Comparison of ENCODE assay signal across 9 cellular contexts in the genomic region with DNA sequence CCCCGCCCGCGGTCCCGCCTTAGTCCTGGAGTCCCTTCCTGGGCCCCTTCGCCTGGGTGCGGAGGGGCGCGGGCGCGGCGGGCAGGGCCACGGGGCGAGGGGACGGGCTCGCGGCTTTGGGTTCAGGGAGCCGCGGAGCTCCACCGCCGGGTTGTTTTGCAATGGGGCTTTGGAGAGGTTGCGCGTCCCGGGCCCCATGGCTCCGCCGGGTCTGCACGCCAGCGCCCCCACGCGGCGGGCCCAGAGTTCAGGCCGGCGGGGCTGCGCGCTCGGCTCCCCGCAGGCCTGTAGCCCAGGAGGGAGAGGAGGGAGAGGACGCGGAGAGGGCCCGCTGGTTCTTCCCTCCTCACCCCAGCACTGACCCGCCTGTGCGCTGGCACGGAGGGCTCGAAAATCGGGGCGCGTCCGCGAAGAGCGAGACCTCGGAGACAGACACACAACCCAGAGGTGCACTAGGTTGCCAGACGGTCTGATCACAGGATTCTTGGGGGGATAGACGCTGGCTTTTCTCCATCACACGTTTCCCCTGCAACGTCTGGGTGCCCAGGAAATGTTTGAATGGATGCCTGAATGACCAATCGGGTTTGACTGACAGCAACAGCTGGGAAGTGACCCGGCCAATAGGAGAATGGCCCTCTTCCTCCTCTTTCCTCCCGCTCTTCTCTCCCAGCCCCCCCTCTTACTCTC. TPM values are rescaled to one million over a fixed set of nuclear protein-coding genes. Genes with fewer than 3 reads are reported as not detected.
DNase-seq lines count a peak whose midpoint lies in the region; ATAC-seq, FAIRE-seq and TF ChIP-seq lines count a peak whose summit lies in the region.
"Had no signal": no experiment of that assay in that cellular context is flagged by ENCODE, and none has a peak within 500 bp of the region (broad histone marks: within the 10 kb centered on the region; RNA-seq: fewer than 3 reads in every experiment).

No MANE protein-coding gene starts in this region.

- no peaks in the 10 kb centered on the region for H3K79me2 ChIP-seq in HepG2 (ENCODE audit: insufficient read depth, low read length)

- H3K36me3 ChIP-seq in HepG2 (replicated peaks in 1 of 2; ENCODE audit: control insufficient read depth in 1 of 2, insufficient read depth in 2 of 2, low read length in 2 of 2) = no peaks in the 10 kb centered on the region
- H3K36me3 ChIP-seq in thoracic aorta = no peaks in the 10 kb centered on the region
- H3K36me3 ChIP-seq: BLaER1 had no signal

- 53% methylated on average over 38 of the region's 57 CpGs for WGBS in HepG2 (ENCODE audit: low lambda C conversion rate)

- no peaks in the 10 kb centered on the region for H3K9me3 Mint-ChIP-seq in central memory CD8-positive, alpha-beta T cell

- no peak for FAIRE-seq in HepG2 (lab: Jason Lieb, UNC)

- H4K20me1 ChIP-seq in HepG2 (ENCODE audit: insufficient read depth, low read length) = no peaks in the 10 kb centered on the region
- H4K20me1 ChIP-seq: BLaER1 had no signal

- peaks cover 3% of the 10 kb centered on the region for H3K36me3 Mint-ChIP-seq in central memory CD8-positive, alpha-beta T cell (ENCODE audit: insufficient read depth)

- ATAC-seq in central memory CD8-positive, alpha-beta T cell (replicated peaks; ENCODE audit: extremely low read depth, poor library complexity, severe bottlenecking) = no peak
- ATAC-seq in HepG2 = peak; percentile 57
- ATAC-seq in thoracic aorta (ENCODE audit: insufficient number of reproducible peaks, low FRiP score, low read depth) = peak; percentile 21
- no peak for ATAC-seq in GM18870 (IDR thresholded peaks at IDR 0.05; ENCODE audit: unreplicated experiment)
- no peak for ATAC-seq in GM21367 (IDR thresholded peaks at IDR 0.05; ENCODE audit: unreplicated experiment)

- H3K9ac ChIP-seq in HepG2 (ENCODE audit: insufficient read depth, low read depth, low read length) = no peak overlapping the region
- H3K9ac ChIP-seq: BLaER1 had no signal

- TF ChIP-seq CTCF in HepG2 (CRISPR knock-in tag; IDR thresholded peaks at IDR 0.05) = peak; percentile 39
- peak; percentile 88 for TF ChIP-seq CTCF in thoracic aorta (IDR thresholded peaks at IDR 0.05)

- no peak for TF ChIP-seq EP300 in HepG2 (IDR thresholded peaks at IDR 0.05; ENCODE audit: low read depth in 2 of 2, low read length in 2 of 2)
- TF ChIP-seq EP300 in HepG2 (CRISPR knock-in tag; IDR thresholded peaks at IDR 0.05; ENCODE audit: borderline replicate concordance) = no peak

- H3K4me3 Mint-ChIP-seq in central memory CD8-positive, alpha-beta T cell = peak overlapping the region; percentile 34

- POLR2A ChIA-PET in HepG2 (lab: Yijun Ruan, JAX) = no interaction called here

- H3K4me2 ChIP-seq in HepG2 (ENCODE audit: low read depth, low read length) = no peak overlapping the region
- H3K4me2 ChIP-seq: BLaER1 had no signal

- no peaks in the 10 kb centered on the region for H3K9me3 ChIP-seq in HepG2 (ENCODE audit: low read length)
- no peaks in the 10 kb centered on the region for H3K9me3 ChIP-seq in thoracic aorta

- no TSS peak for BruUV-seq in HepG2 (replicated peaks; lab: Mats Ljungman, UMichigan)

- peaks cover 9 to 53% of the 10 kb centered on the region in 2 experiments; a peak in 4 of 5 replicates for H3K27me3 ChIP-seq in HepG2 (ENCODE audit: control insufficient read depth in 1 of 2, insufficient read depth in 2 of 2, low read length in 2 of 2)
- H3K27me3 ChIP-seq in thoracic aorta (replicated peaks; ENCODE audit: insufficient read depth) = no peaks in the 10 kb centered on the region

- H3K27ac ChIP-seq in HepG2 (ENCODE audit: extremely low read length, insufficient read depth, low read length) (no peak overlapping the region), thoracic aorta (peak overlapping the region; percentile 60 to 84)
- H3K27ac ChIP-seq: BLaER1 had no signal

- peaks cover 84% of the 10 kb centered on the region for H3K27me3 Mint-ChIP-seq in central memory CD8-positive, alpha-beta T cell

- no peaks in the 10 kb centered on the region for H3K4me1 Mint-ChIP-seq in central memory CD8-positive, alpha-beta T cell

- no peak for TF ChIP-seq POLR2A in HepG2 (IDR thresholded peaks at IDR 0.05; ENCODE audit: insufficient read depth in 1 of 2, low read depth in 2 of 2, low read length in 2 of 2)

- H3K4me1 ChIP-seq in HepG2 (ENCODE audit: insufficient read depth, low read length) (0 out of 2 replicates have a peak, but pooled peaks cover 6% of the 10 kb centered on the region), thoracic aorta (ENCODE audit: control insufficient read depth in 1 of 2, low read depth in 2 of 2) (peaks cover 6 to 37% of the 10 kb centered on the region in 2 donors)
- H3K4me1 ChIP-seq: BLaER1 had no signal

- DNase-seq in NCI-H146 (lab: John Stamatoyannopoulos, UW) = peak; percentile 33
- no peak for DNase-seq in NCI-H146 treated with DMSO at 0.1 percent for 48 hours (lab: John Stamatoyannopoulos, UW; ENCODE audit: unreplicated experiment)
- peak; percentile 74 for DNase-seq in NCI-H2227 treated with DMSO at 0.1 percent for 48 hours (lab: John Stamatoyannopoulos, UW)
- no peak for DNase-seq in central memory CD8-positive, alpha-beta T cell (ENCODE audit: low spot score in 2 of 2)
- no peak for DNase-seq in HepG2 (ENCODE audit: low spot score)
- DNase-seq in thoracic aorta (ENCODE audit: low spot score) = no peak

- H3K27ac Mint-ChIP-seq in central memory CD8-positive, alpha-beta T cell (ENCODE audit: low read depth) = no peak overlapping the region

- H3K4me3 ChIP-seq in HepG2 (replicated peaks in 1 of 3; ENCODE audit: insufficient read depth in 1 of 3, low read depth in 2 of 3, low read length in 3 of 3) = no peak overlapping the region; a peak in 1 of 6 replicates
- peak overlapping the region; percentile 74 for H3K4me3 ChIP-seq in thoracic aorta

- CTCF ChIA-PET in HepG2 (lab: Yijun Ruan, JAX; ENCODE audit: low intra/inter-chr PET ratio, low total read pairs) = no interaction called here

- intact Hi-C loops in HepG2 (cut with micrococcal nuclease; ENCODE audit: unreplicated experiment) = no loop called here

- H2AFZ ChIP-seq in HepG2 (ENCODE audit: low read length) = no peak overlapping the region

- in situ Hi-C loops in HepG2 (cut with HindIII; ENCODE audit: extremely low pct_ligation_motif_present, low pct_unique_long_range_greater_than_20kb) = no loop called here

- peak; percentile 29; the same call in 1 of the 2 replicates for TF ChIP-seq RAD21 in HepG2 (CRISPR knock-in tag; IDR thresholded peaks at IDR 0.05)

TF ChIP-seq in HepG2, 621 proteins besides CTCF, POLR2A, EP300 and RAD21 (continues in another document):
- TF ChIP-seq, protein P1, sequence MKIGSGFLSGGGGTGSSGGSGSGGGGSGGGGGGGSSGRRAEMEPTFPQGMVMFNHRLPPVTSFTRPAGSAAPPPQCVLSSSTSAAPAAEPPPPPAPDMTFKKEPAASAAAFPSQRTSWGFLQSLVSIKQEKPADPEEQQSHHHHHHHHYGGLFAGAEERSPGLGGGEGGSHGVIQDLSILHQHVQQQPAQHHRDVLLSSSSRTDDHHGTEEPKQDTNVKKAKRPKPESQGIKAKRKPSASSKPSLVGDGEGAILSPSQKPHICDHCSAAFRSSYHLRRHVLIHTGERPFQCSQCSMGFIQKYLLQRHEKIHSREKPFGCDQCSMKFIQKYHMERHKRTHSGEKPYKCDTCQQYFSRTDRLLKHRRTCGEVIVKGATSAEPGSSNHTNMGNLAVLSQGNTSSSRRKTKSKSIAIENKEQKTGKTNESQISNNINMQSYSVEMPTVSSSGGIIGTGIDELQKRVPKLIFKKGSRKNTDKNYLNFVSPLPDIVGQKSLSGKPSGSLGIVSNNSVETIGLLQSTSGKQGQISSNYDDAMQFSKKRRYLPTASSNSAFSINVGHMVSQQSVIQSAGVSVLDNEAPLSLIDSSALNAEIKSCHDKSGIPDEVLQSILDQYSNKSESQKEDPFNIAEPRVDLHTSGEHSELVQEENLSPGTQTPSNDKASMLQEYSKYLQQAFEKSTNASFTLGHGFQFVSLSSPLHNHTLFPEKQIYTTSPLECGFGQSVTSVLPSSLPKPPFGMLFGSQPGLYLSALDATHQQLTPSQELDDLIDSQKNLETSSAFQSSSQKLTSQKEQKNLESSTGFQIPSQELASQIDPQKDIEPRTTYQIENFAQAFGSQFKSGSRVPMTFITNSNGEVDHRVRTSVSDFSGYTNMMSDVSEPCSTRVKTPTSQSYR (CRISPR knock-in tag; IDR thresholded peaks at IDR 0.05; ENCODE audit: borderline replicate concordance) = no peak
- TF ChIP-seq, protein P2, sequence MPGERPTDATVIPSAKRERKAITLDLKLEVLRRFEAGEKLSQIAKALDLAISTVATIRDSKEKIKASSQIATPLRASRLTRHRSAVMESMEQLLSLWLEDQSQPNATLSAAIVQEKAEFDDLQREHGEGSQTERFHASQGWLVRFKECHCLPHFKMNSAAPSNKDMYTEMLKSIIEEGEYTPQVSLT (CRISPR knock-in tag; IDR thresholded peaks at IDR 0.05; ENCODE audit: borderline replicate concordance, low read depth) = no peak
- TF ChIP-seq CEBPB (IDR thresholded peaks at IDR 0.05; ENCODE audit: borderline replicate concordance, low read depth, low read length) (peak; percentile 21; the same call in 1 of the 2 replicates), STAG1 (CRISPR knock-in tag; IDR thresholded peaks at IDR 0.05) (peak; percentile 22; the same call in 1 of the 2 replicates)

RNA-seq across cellular contexts. Expression of a gene that starts 4.9 kb away (rescaled TPM):
- total RNA-seq in HepG2 (2016; rRNA removed; fragmentation: Illumina TruSeq; extraction: Trizol) (not detected in 2 replicates), thoracic aorta (10 to 100 TPM in 1 of 2 donors, 1 to 10 TPM in 1; 6.6 to 13.5 TPM)
- total RNA-seq in HepG2 (2016; cell fraction: cytosol; rRNA removed; fragmentation: Illumina TruSeq; extraction: Trizol; ENCODE audit: low read depth) = not detected in 2 replicates
- not detected in 2 replicates for total RNA-seq in HepG2 (2016; cell fraction: insoluble cytoplasmic fraction; rRNA removed; fragmentation: Illumina TruSeq; extraction: Trizol)
- not detected in 2 replicates for total RNA-seq in HepG2 (2016; cell fraction: membrane; rRNA removed; fragmentation: Illumina TruSeq; extraction: Trizol)
- not detected in 2 replicates for total RNA-seq in HepG2 (2016; cell fraction: nucleus; rRNA removed; fragmentation: Illumina TruSeq; extraction: Trizol)
- polyA plus RNA-seq in HepG2 (2011; rRNA removed) = not detected in 2 replicates
- not detected in 2 replicates for polyA plus RNA-seq in HepG2 (2011; cell fraction: cytosol; rRNA removed)
- polyA plus RNA-seq in HepG2 (2011; cell fraction: nucleus; rRNA removed) = not detected in 2 replicates
- polyA plus RNA-seq in HepG2 (2012) = not detected in 2 replicates
- polyA plus RNA-seq in HepG2 (2016; cell fraction: cytosol; fragmentation: Illumina TruSeq; extraction: Trizol; ENCODE audit: low read depth) = not detected in 2 replicates
- not detected in 2 replicates for polyA plus RNA-seq in HepG2 (2016; cell fraction: insoluble cytoplasmic fraction; fragmentation: Illumina TruSeq; extraction: Trizol; ENCODE audit: low read depth)
- not detected in 2 replicates for polyA plus RNA-seq in HepG2 (2016; cell fraction: membrane; fragmentation: Illumina TruSeq; extraction: Trizol; ENCODE audit: low read depth)
- polyA plus RNA-seq in HepG2 (2016; cell fraction: nucleus; fragmentation: Illumina TruSeq; extraction: Trizol; ENCODE audit: insufficient read depth, low read depth) = not detected in 2 replicates
- polyA minus RNA-seq in HepG2 (2011; rRNA and poly(A)+ RNA removed; ENCODE audit: low replicate concordance) = 17.4 TPM in 1 of 2 replicates, not detected in the other
- not detected in 2 replicates for polyA minus RNA-seq in HepG2 (2011; cell fraction: cytosol; rRNA and poly(A)+ RNA removed)
- 0.26 TPM in 1 of 2 replicates, not detected in the other for polyA minus RNA-seq in HepG2 (2011; cell fraction: nucleus; rRNA and poly(A)+ RNA removed)

Comparison
In these comparisons a context has a peak if more than half of its experiments do, and no peak if none do; other contexts are left out.
1. DNase-seq: peak in NCI-H146 (single experiment) and NCI-H2227 treated with DMSO at 0.1 percent for 48 hours (single experiment); none in NCI-H146 treated with DMSO at 0.1 percent for 48 hours (single experiment), central memory CD8-positive, alpha-beta T cell (0 of 2), HepG2 (single experiment) and thoracic aorta (single experiment).
2. ATAC-seq: peak in HepG2 (single experiment) and thoracic aorta (single experiment); none in central memory CD8-positive, alpha-beta T cell (single experiment), GM18870 (single experiment) and GM21367 (single experiment).
3. RNA of a gene that starts 4.9 kb away (total RNA-seq): 6.6 to 13.5 TPM in thoracic aorta; not detected in HepG2; every median in the first group is over 4 times any median in the second.